In genomic region chr11:7690648-7691047, GRCh38 we compare ENCODE assay signal across 16 cellular contexts. TPM values are rescaled to one million over a fixed set of nuclear protein-coding genes. Genes with fewer than 3 reads are reported as not detected.
DNase-seq lines count a peak whose midpoint lies in the region; ATAC-seq lines count a peak whose summit lies in the region.
"Had no signal": no experiment of that assay in that cellular context is flagged by ENCODE, and none has a peak within 500 bp of the region (broad histone marks: within the 10 kb centered on the region; RNA-seq: fewer than 3 reads in every experiment).

No MANE protein-coding gene starts in this region.

- ATAC-seq in esophagus mucosa (peak; percentile 29), GM19324 (IDR thresholded peaks at IDR 0.05; ENCODE audit: low FRiP score, unreplicated experiment) (no peak)
- ATAC-seq in stimulated activated naive CD8-positive, alpha-beta T cell treated with anti-CD3 and anti-CD28 coated beads, Interleukin-15, Interleukin-2, amounts not matched to agents 100 U/mL and 50 U/mL, for 24 hours, result peak; percentile 64

- DNase-seq in NCI-H2171 treated with DMSO at 0.1 percent for 48 hours (lab: John Stamatoyannopoulos, UW), result peak; percentile 7
- DNase-seq in NCI-H2171 (lab: John Stamatoyannopoulos, UW), result no peak
- peak; percentile 83 for DNase-seq in M059J (ENCODE audit: low read depth)
- DNase-seq in stimulated activated naive CD8-positive, alpha-beta T cell treated with anti-CD3 and anti-CD28 coated beads, Interleukin-15, Interleukin-2, amounts not matched to agents 100 U/mL and 50 U/mL, for 24 hours, result no peak
- DNase-seq in MV-4-11 (lab: John Stamatoyannopoulos, UW), result no peak
- no peak for DNase-seq in cerebellar nuclear complex (lab: John Stamatoyannopoulos, UW)
- DNase-seq: activated CD4-positive, alpha-beta T cell treated with anti-CD3 and anti-CD28 coated beads, Interleukin-2, amount 50 U/mL, for 4 hours; activated T-cell treated with anti-CD3 and anti-CD28 coated beads, Interleukin-2, amount 50 U/mL, for 72 hours; CD8-positive, alpha-beta memory T cell; dermis blood vessel endothelial cell; mesenchymal stem cell; NCI-H748 treated with DMSO at 0.1 percent for 48 hours; Right ventricle myocardium superior had no signal

RNA-seq across cellular contexts. Expression of gene OVCH2, which starts 15.6 kb away (rescaled TPM):
- 0.57 TPM in 1 of 2 replicates, not detected in the other for total RNA-seq in M059J (2014; rRNA removed; shearing (Covaris generic))
- 0.44 TPM for total RNA-seq in esophagus mucosa
- total RNA-seq: A172; activated T-cell treated with anti-CD3 and anti-CD28 coated beads, Interleukin-2, amount 50 U/mL, for 72 hours; CD8-positive, alpha-beta memory T cell; dermis blood vessel endothelial cell; Right ventricle myocardium superior had no signal

RNA-seq across cellular contexts. Expression of gene CYB5R2, which starts 17.3 kb away (rescaled TPM):
- total RNA-seq in M059J (2014; rRNA removed; shearing (Covaris generic)), result 5.8 and 6.4 TPM in 2 replicates
- 24.0 TPM for total RNA-seq in esophagus mucosa
- total RNA-seq: A172, dermis blood vessel endothelial cell had no signal

Comparison
In these comparisons a context has a peak if more than half of its experiments do, and no peak if none do; other contexts are left out.
1. DNase-seq: peak in NCI-H2171 treated with DMSO at 0.1 percent for 48 hours (single experiment) and M059J (single experiment); none in NCI-H2171 (single experiment), stimulated activated naive CD8-positive, alpha-beta T cell treated with anti-CD3 and anti-CD28 coated beads, Interleukin-15, Interleukin-2, amounts not matched to agents 100 U/mL and 50 U/mL, for 24 hours (single experiment), MV-4-11 (single experiment) and cerebellar nuclear complex (0 of 2).